In the genomic region with DNA sequence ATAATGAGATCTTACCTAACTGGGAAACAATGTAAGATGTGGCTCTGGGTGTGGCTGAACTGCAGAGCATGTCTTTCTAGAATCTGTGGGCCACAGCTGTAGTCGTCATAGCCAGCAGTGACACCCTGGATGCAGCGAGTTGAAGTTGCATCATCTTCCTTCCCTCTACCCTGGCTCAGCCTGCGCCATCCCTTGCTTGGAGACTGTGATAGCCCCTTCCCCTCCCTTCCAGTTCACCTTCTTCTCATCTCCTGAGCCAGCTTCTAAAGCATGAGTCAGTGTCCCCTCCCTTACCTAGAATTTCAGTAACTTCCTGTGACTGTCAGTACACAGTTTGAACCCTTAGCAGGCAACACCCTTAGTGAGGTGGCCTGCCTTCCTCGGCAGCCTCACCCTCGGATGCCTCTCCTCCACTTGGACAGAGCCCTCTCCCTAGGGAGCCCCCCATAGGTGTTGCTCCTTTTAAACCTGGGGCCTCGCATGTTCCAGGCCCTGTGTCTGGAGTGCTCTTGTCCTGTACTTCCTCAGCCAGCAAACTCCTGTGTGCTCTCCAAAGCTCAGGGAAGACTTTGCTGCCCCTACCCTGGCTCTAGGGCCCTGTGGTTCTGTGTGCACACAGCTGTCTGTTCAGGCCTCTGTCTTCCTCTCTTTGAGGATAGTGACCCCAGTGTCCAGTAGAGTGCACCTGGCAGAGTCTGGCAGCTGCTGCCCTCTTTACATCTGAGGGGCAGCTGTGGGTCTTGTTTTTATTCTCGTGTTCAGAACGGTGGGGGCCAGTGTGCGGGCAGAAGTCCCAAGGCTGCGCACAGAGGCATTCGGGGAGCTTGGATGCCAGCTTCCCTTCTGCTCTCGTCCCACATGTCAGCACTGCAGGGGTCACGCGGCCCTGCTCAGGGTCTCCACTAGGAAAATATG, we compare ENCODE assay signal across 1 cellular context.
A peak's percentile ranks its signal among the peaks of the same experiment; 100 is the strongest.
TF ChIP-seq lines count a peak whose summit lies in the region.

No MANE protein-coding gene starts in this region.

TF ChIP-seq in HCT116, 20 proteins besides CTCF, POLR2A, EP300 and RAD21 (continued from another document):
- TF ChIP-seq, protein P1, sequence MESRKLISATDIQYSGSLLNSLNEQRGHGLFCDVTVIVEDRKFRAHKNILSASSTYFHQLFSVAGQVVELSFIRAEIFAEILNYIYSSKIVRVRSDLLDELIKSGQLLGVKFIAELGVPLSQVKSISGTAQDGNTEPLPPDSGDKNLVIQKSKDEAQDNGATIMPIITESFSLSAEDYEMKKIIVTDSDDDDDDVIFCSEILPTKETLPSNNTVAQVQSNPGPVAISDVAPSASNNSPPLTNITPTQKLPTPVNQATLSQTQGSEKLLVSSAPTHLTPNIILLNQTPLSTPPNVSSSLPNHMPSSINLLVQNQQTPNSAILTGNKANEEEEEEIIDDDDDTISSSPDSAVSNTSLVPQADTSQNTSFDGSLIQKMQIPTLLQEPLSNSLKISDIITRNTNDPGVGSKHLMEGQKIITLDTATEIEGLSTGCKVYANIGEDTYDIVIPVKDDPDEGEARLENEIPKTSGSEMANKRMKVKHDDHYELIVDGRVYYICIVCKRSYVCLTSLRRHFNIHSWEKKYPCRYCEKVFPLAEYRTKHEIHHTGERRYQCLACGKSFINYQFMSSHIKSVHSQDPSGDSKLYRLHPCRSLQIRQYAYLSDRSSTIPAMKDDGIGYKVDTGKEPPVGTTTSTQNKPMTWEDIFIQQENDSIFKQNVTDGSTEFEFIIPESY (IDR thresholded peaks at IDR 0.05; ENCODE audit: extremely low read depth, insufficient replicate concordance, low read length) = no peak
- TF ChIP-seq SIN3A (IDR thresholded peaks at IDR 0.05; ENCODE audit: low read depth) (peak; percentile 59; the same call in 1 of the 2 replicates), ZNF274 (IDR thresholded peaks at IDR 0.05; ENCODE audit: low read depth, low read length) (no peak), EZH2 (IDR thresholded peaks at IDR 0.05) (no peak), ELF1 (IDR thresholded peaks at IDR 0.05; ENCODE audit: borderline replicate concordance, low read depth) (no peak), EZH2phosphoT487 (IDR thresholded peaks at IDR 0.05; ENCODE audit: borderline replicate concordance) (no peak), POLR2AphosphoS5 (IDR thresholded peaks at IDR 0.05; ENCODE audit: low read depth, low read length) (peak; percentile 65), SRF (IDR thresholded peaks at IDR 0.05; ENCODE audit: low read depth) (no peak; the same call in 1 of the 2 replicates), JUND (IDR thresholded peaks at IDR 0.05) (peak; percentile 77)
- TF ChIP-seq, protein P2, sequence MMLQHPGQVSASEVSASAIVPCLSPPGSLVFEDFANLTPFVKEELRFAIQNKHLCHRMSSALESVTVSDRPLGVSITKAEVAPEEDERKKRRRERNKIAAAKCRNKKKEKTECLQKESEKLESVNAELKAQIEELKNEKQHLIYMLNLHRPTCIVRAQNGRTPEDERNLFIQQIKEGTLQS (IDR thresholded peaks at IDR 0.05) = peak; percentile 88
